10 cellular contexts compared by ENCODE assay signal in the genomic region with DNA sequence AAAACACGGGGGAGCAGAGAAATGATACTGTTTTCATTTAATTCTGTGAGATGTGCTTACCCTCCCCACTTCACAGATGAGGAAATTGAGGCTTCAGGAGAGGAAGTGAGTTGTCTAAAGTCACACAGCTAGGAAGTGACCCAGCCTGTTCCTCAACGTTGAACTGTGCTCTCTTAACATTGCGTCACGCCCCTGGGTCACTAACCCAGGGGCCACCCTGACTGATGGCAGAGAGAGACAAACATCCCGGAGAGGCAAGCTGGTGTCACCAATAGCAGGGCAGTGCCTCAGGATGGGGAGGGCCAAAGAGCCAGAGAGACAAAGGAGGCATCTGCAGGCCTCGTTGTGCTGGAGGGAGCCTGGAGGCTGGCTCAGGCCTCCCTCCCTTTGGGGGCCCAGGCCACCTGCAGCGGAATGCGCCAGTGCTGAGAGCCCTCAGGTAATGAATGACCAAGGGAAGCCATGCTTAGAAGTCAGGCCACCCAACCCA.
DNase-seq lines count a peak whose midpoint lies in the region; ATAC-seq, FAIRE-seq and TF ChIP-seq lines count a peak whose summit lies in the region.
"Had no signal": no experiment of that assay in that cellular context is flagged by ENCODE, and none has a peak within 500 bp of the region (broad histone marks: within the 10 kb centered on the region; RNA-seq: fewer than 3 reads in every experiment).

No MANE protein-coding gene starts in this region.

- no peaks in the 10 kb centered on the region; a peak in 2 of 5 replicates for H3K27me3 ChIP-seq in HepG2 (ENCODE audit: control insufficient read depth in 1 of 2, insufficient read depth in 2 of 2, low read length in 2 of 2)
- H3K27me3 ChIP-seq in brain microvascular endothelial cell (replicated peaks) = peaks cover 34% of the 10 kb centered on the region
- H3K27me3 ChIP-seq: ascending aorta had no signal

- H3K79me2 ChIP-seq in HepG2 (ENCODE audit: insufficient read depth, low read length) = no peaks in the 10 kb centered on the region

- peak; percentile 63 to 66; a peak in 3 of 4 replicates for TF ChIP-seq POLR2A in HepG2 (IDR thresholded peaks at IDR 0.05; ENCODE audit: insufficient read depth in 1 of 2, low read depth in 2 of 2, low read length in 2 of 2)

- H3K4me2 ChIP-seq in HepG2 (ENCODE audit: low read depth, low read length) = peak overlapping the region; percentile 92

- H3K27ac ChIP-seq in HepG2 (ENCODE audit: extremely low read length, insufficient read depth, low read length) = peak overlapping the region; percentile 90
- no peak overlapping the region for H3K27ac ChIP-seq in brain microvascular endothelial cell
- H3K27ac ChIP-seq: ascending aorta had no signal

- ATAC-seq in HepG2 (peak; percentile 88), HG02938 (IDR thresholded peaks at IDR 0.05; ENCODE audit: unreplicated experiment) (no peak), GM19328 (IDR thresholded peaks at IDR 0.05; ENCODE audit: unreplicated experiment) (no peak)

- POLR2A ChIA-PET in activated CD4-positive, alpha-beta memory T cell treated with anti-CD3 and anti-CD28 coated beads for 36 hours (lab: Charles Lee) = no interaction called here
- POLR2A ChIA-PET in HepG2 (lab: Yijun Ruan, JAX) = interaction anchor here (1.2 to 2.1 kb wide), 6 partner anchors 9 to 331 kb away, joined by 3 to 7 read pairs (median 5); partner anchors contain the start of genes PSAP and SLC29A3

- H3K4me1 Mint-ChIP-seq in T-helper 2 cell treated with Interferon-gamma antibody and Interleukin-4, amounts not matched to agents 5 μg/mL and 100 μg/mL, for 36 hours (ENCODE audit: low read depth) = peaks cover 5% of the 10 kb centered on the region
- H3K4me1 Mint-ChIP-seq in activated CD4-positive, alpha-beta memory T cell treated with anti-CD3 and anti-CD28 coated beads for 36 hours (ENCODE audit: low read depth) = peaks cover 3% of the 10 kb centered on the region

- WGBS in HepG2 (ENCODE audit: low lambda C conversion rate) = 3% methylated on average over 4 of the region's 8 CpGs

- H2AFZ ChIP-seq in HepG2 (ENCODE audit: low read length) = peak overlapping the region; percentile 60

- DNase-seq in T-helper 2 cell treated with Interferon-gamma antibody and Interleukin-4, amounts not matched to agents 5 μg/mL and 100 μg/mL, for 36 hours (ENCODE audit: low spot score) = no peak
- DNase-seq in T-helper 2 cell = no peak
- DNase-seq in activated CD4-positive, alpha-beta memory T cell treated with anti-CD3 and anti-CD28 coated beads for 36 hours = peak; percentile 13
- peak; percentile 93 for DNase-seq in HepG2 (ENCODE audit: low spot score)
- no peak for DNase-seq in urothelium cell line (ENCODE audit: low spot score)
- DNase-seq in brain microvascular endothelial cell = no peak

- peak; percentile 11; the same call in 1 of the 2 replicates for TF ChIP-seq CTCF in HepG2 (CRISPR knock-in tag; IDR thresholded peaks at IDR 0.05)
- TF ChIP-seq CTCF in brain microvascular endothelial cell (IDR thresholded peaks at IDR 0.05; ENCODE audit: low read depth, low read length, missing control alignments) = no peak

- in situ Hi-C loops in HepG2 (cut with HindIII; ENCODE audit: extremely low pct_ligation_motif_present, low pct_unique_long_range_greater_than_20kb) (no loop called here), brain microvascular endothelial cell (cut with HindIII; ENCODE audit: low pct_ligation_motif_present, low sequenced_read_pairs) (no loop called here)

- H3K4me1 ChIP-seq in HepG2 (ENCODE audit: insufficient read depth, low read length) = peaks cover 66% of the 10 kb centered on the region
- H3K4me1 ChIP-seq: ascending aorta had no signal

- H3K4me3 Mint-ChIP-seq in T-helper 2 cell treated with Interferon-gamma antibody and Interleukin-4, amounts not matched to agents 5 μg/mL and 100 μg/mL, for 36 hours = no peak overlapping the region
- no peak overlapping the region for H3K4me3 Mint-ChIP-seq in activated CD4-positive, alpha-beta memory T cell treated with anti-CD3 and anti-CD28 coated beads for 36 hours
- H3K4me3 Mint-ChIP-seq: mesothelial cell of epicardium had no signal

- H3K36me3 Mint-ChIP-seq in T-helper 2 cell treated with Interferon-gamma antibody and Interleukin-4, amounts not matched to agents 5 μg/mL and 100 μg/mL, for 36 hours (ENCODE audit: low read depth) = no peaks in the 10 kb centered on the region
- no peaks in the 10 kb centered on the region for H3K36me3 Mint-ChIP-seq in activated CD4-positive, alpha-beta memory T cell treated with anti-CD3 and anti-CD28 coated beads for 36 hours
- H3K36me3 Mint-ChIP-seq: mesothelial cell of epicardium had no signal

- FAIRE-seq in HepG2 (lab: Jason Lieb, UNC) = peak; percentile 98
- FAIRE-seq in urothelium cell line (lab: Jason Lieb, UNC) = peak; percentile 89

- TF ChIP-seq EP300 in HepG2 (IDR thresholded peaks at IDR 0.05; ENCODE audit: low read depth in 2 of 2, low read length in 2 of 2) = peak; percentile 46 to 63; a peak in 3 of 4 replicates
- TF ChIP-seq EP300 in HepG2 (CRISPR knock-in tag; IDR thresholded peaks at IDR 0.05; ENCODE audit: borderline replicate concordance) = peak; percentile 77; the same call in 1 of the 2 replicates

- CTCF ChIA-PET in activated CD4-positive, alpha-beta memory T cell treated with anti-CD3 and anti-CD28 coated beads for 36 hours (lab: Charles Lee) = interaction anchor here (0.6 kb wide), 1 partner anchor 253 kb away, joined by 3 read pairs; no protein-coding TSS in a partner anchor
- CTCF ChIA-PET in HepG2 (lab: Yijun Ruan, JAX; ENCODE audit: low intra/inter-chr PET ratio, low total read pairs) = no interaction called here

- H4K20me1 ChIP-seq in HepG2 (ENCODE audit: insufficient read depth, low read length) = no peaks in the 10 kb centered on the region

- intact Hi-C loops in activated CD4-positive, alpha-beta memory T cell treated with anti-CD3 and anti-CD28 coated beads for 36 hours (cut with micrococcal nuclease) = no loop called here
- intact Hi-C loops in HepG2 (cut with micrococcal nuclease; ENCODE audit: unreplicated experiment) = no loop called here

- peaks cover 3% of the 10 kb centered on the region for H3K27me3 Mint-ChIP-seq in T-helper 2 cell treated with Interferon-gamma antibody and Interleukin-4, amounts not matched to agents 5 μg/mL and 100 μg/mL, for 36 hours (ENCODE audit: low read depth)
- no peaks in the 10 kb centered on the region for H3K27me3 Mint-ChIP-seq in activated CD4-positive, alpha-beta memory T cell treated with anti-CD3 and anti-CD28 coated beads for 36 hours

- no peak for TF ChIP-seq RAD21 in HepG2 (CRISPR knock-in tag; IDR thresholded peaks at IDR 0.05)

- H3K36me3 ChIP-seq in HepG2 (replicated peaks in 1 of 2; ENCODE audit: control insufficient read depth in 1 of 2, insufficient read depth in 2 of 2, low read length in 2 of 2) (no peaks in the 10 kb centered on the region), brain microvascular endothelial cell (replicated peaks) (no peaks in the 10 kb centered on the region)
- H3K36me3 ChIP-seq: ascending aorta had no signal

- no peaks in the 10 kb centered on the region for H3K9me3 Mint-ChIP-seq in T-helper 2 cell treated with Interferon-gamma antibody and Interleukin-4, amounts not matched to agents 5 μg/mL and 100 μg/mL, for 36 hours
- H3K9me3 Mint-ChIP-seq in activated CD4-positive, alpha-beta memory T cell treated with anti-CD3 and anti-CD28 coated beads for 36 hours = no peaks in the 10 kb centered on the region
- H3K9me3 Mint-ChIP-seq: mesothelial cell of epicardium had no signal

- peak overlapping the region; percentile 22 to 69 (median 51); a peak in 5 of 6 replicates for H3K4me3 ChIP-seq in HepG2 (replicated peaks in 1 of 3; ENCODE audit: insufficient read depth in 1 of 3, low read depth in 2 of 3, low read length in 3 of 3)
- no peak overlapping the region for H3K4me3 ChIP-seq in brain microvascular endothelial cell (ENCODE audit: low read depth, low read length)
- H3K4me3 ChIP-seq: ascending aorta had no signal

- peak overlapping the region; percentile 73 for H3K9ac ChIP-seq in HepG2 (ENCODE audit: insufficient read depth, low read depth, low read length)

- H3K27ac Mint-ChIP-seq in T-helper 2 cell treated with Interferon-gamma antibody and Interleukin-4, amounts not matched to agents 5 μg/mL and 100 μg/mL, for 36 hours = peak overlapping the region; percentile 38
- H3K27ac Mint-ChIP-seq in activated CD4-positive, alpha-beta memory T cell treated with anti-CD3 and anti-CD28 coated beads for 36 hours = no peak overlapping the region
- H3K27ac Mint-ChIP-seq: mesothelial cell of epicardium had no signal

- no peaks in the 10 kb centered on the region for H3K9me3 ChIP-seq in HepG2 (ENCODE audit: low read length)
- H3K9me3 ChIP-seq: ascending aorta had no signal

- no TSS peak for BruUV-seq in HepG2 (replicated peaks; lab: Mats Ljungman, UMichigan)

TF ChIP-seq in HepG2, 621 proteins besides CTCF, POLR2A, EP300 and RAD21 (continues in another document):
- peak; percentile 96 for TF ChIP-seq ATF3 (CRISPR knock-in tag; IDR thresholded peaks at IDR 0.05)

Comparison
In these comparisons a context has a peak if more than half of its experiments do, and no peak if none do; other contexts are left out.
1. DNase-seq: peak in activated CD4-positive, alpha-beta memory T cell treated with anti-CD3 and anti-CD28 coated beads for 36 hours (single experiment) and HepG2 (single experiment); none in T-helper 2 cell treated with Interferon-gamma antibody and Interleukin-4, amounts not matched to agents 5 μg/mL and 100 μg/mL, for 36 hours (single experiment), T-helper 2 cell (0 of 5), urothelium cell line (single experiment) and brain microvascular endothelial cell (single experiment).